29 cellular contexts compared by ENCODE assay signal in the genomic region with DNA sequence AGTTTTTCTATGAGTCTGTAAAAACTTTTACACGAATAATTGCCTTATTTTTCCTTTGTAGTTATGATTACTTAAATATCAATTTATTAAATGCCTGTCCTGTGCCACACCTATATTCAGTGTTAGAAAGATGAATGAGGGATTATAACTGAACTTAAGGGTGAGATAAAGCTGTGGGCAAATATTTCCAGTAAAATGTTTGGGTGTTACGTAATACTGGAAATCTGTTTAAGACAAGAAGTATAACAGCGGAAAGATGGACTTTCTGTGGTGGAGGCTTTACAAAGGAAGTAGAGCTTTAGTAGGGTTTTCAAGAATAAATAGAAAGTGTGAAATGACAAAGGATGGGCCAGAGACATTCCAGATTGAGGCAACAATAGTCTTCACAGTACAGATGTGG.
"Had no signal": no experiment of that assay in that cellular context is flagged by ENCODE, and none has a peak within 500 bp of the region (broad histone marks: within the 10 kb centered on the region; RNA-seq: fewer than 3 reads in every experiment).

No MANE protein-coding gene starts in this region.

- H3K27me3 Mint-ChIP-seq: brain had no signal

- H3K4me3 ChIP-seq: adrenal gland, MG63 had no signal

- H3K4me3 Mint-ChIP-seq: activated CD8-positive, alpha-beta T cell treated with anti-CD3 and anti-CD28 coated beads, Interleukin-2, amount 10 ng/mL, durations not matched to agents 7 days and 5 days; activated naive CD4-positive, alpha-beta T cell treated with anti-CD3 and anti-CD28 coated beads for 36 hours; activated T-cell treated with anti-CD3 and anti-CD28 coated beads, Interleukin-2, amount 50 U/mL, for 4 hours; activated T-helper 1 cell treated with anti-CD3 and anti-CD28 coated beads, Interleukin-12 subunit alpha, Interleukin-12 subunit beta, Interleukin-2, Interleukin-4 antibody, amounts not matched to agents 30 ng/mL and 10 ng/mL and 1 ng/mL, durations not matched to agents 14 hours and 24 hours and 36 hours; brain had no signal

- DNase-seq: activated CD4-positive, alpha-beta T cell treated with anti-CD3 and anti-CD28 coated beads for 4 hours; activated CD8-positive, alpha-beta T cell treated with anti-CD3 and anti-CD28 coated beads, Interleukin-2, amount 10 ng/mL, durations not matched to agents 7 days and 5 days; activated gamma-delta T cell treated with Interleukin-2 at 50 U/mL for 16 hours; activated naive CD4-positive, alpha-beta T cell treated with anti-CD3 and anti-CD28 coated beads for 36 hours; activated T-cell treated with anti-CD3 and anti-CD28 coated beads for 4 hours; activated T-cell treated with anti-CD3 and anti-CD28 coated beads, Interleukin-2, amount 50 U/mL, for 4 hours; adrenal gland; anterior cingulate cortex; central memory CD4-positive, alpha-beta T cell; Kasumi-1; KG1; MG63; NCI-H1092; NCI-H1436 treated with DMSO at 0.1 percent for 48 hours; NCI-H1694 treated with DMSO at 0.1 percent for 48 hours; NCI-H2029; NCI-H510A; NCI-H526; NCI-H748 treated with DMSO at 0.1 percent for 48 hours; NK-92 treated with Interleukin-12 subunit alpha and Interleukin-12 subunit beta, amount 100 ng/mL, for 24 hours; Right ventricle myocardium superior; SW 1271; T-helper 1 cell; T-helper 2 cell; T1000 had no signal

- ATAC-seq: activated CD4-positive, CD25-positive, alpha-beta regulatory T cell treated with anti-CD3 and anti-CD28 coated beads, Interleukin-2, amount 50 U/mL, for 24 hours; activated CD8-positive, alpha-beta T cell treated with anti-CD3 and anti-CD28 coated beads, Interleukin-2, amount 10 ng/mL, durations not matched to agents 7 days and 5 days; activated naive CD4-positive, alpha-beta T cell treated with anti-CD3 and anti-CD28 coated beads, Interleukin-2, amount 50 U/mL, for 72 hours; activated T-cell treated with anti-CD3 and anti-CD28 coated beads, Interleukin-2, amount 50 U/mL, for 4 hours had no signal

- H3K27ac Mint-ChIP-seq: activated CD8-positive, alpha-beta T cell treated with anti-CD3 and anti-CD28 coated beads, Interleukin-2, amount 10 ng/mL, durations not matched to agents 7 days and 5 days; activated naive CD4-positive, alpha-beta T cell treated with anti-CD3 and anti-CD28 coated beads for 36 hours; activated naive CD4-positive, alpha-beta T cell treated with anti-CD3 and anti-CD28 coated beads, Interleukin-2, amount 50 U/mL, for 72 hours; activated T-helper 1 cell treated with anti-CD3 and anti-CD28 coated beads, Interleukin-12 subunit alpha, Interleukin-12 subunit beta, Interleukin-2, Interleukin-4 antibody, amounts not matched to agents 30 ng/mL and 10 ng/mL and 1 ng/mL, durations not matched to agents 14 hours and 24 hours and 36 hours; brain had no signal
